ENCODE assay signal across 9 cellular contexts in the genomic region with DNA sequence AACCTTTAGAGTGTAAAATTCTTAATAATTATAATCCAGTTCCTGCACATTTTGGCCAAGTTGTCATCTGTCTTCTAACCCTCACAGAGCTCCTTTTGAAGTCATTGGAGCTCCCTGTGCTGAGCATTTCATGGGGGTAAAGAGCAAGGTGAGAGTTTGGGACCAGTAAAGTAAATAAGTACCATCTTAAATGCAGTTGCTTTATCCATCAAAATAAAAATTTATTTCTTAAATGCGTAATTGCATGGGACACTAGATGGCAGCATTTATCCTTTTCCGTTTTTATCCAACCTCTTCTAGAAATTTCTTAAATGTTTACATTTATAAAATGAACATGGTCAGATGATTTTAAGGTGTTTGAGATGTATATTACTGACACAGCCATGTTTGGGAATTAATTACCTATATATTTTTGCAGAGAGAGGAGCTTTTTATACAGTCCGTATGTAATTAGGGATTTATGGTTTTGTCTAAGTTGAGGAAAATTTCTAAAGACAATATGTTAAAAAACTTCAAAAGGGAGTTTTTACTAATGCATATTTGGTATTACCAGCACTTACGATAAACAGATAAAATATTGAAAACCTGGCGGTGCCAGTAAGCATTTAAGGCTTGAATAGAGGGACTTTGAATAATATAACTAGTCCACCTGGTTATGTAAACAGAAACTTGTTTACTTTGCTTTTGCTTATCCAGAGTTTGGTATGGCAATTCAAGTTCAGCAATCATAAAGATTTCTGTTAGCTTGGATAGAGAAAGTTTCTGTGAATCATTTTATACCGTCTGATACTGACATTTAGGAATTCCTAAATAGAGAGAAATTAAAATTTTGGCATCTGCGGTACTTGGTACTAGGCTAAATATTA. TPM values are rescaled to one million over a fixed set of nuclear protein-coding genes. Genes with fewer than 3 reads are reported as not detected.
DNase-seq lines count a peak whose midpoint lies in the region; ATAC-seq and TF ChIP-seq lines count a peak whose summit lies in the region.
"Had no signal": no experiment of that assay in that cellular context is flagged by ENCODE, and none has a peak within 500 bp of the region (broad histone marks: within the 10 kb centered on the region; RNA-seq: fewer than 3 reads in every experiment).

No MANE protein-coding gene starts in this region.

- no TSS peak for BruUV-seq in PC-9 (replicated peaks; lab: Mats Ljungman, UMichigan)

- H3K9me3 ChIP-seq in PC-9 (ENCODE audit: insufficient read depth, low read depth), result no peaks in the 10 kb centered on the region

- peaks cover 91% of the 10 kb centered on the region for H3K36me3 ChIP-seq in PC-9 (ENCODE audit: low read depth)

- no peaks in the 10 kb centered on the region for H3K27me3 ChIP-seq in PC-9 (ENCODE audit: insufficient read depth, low read depth)

- H3K4me3 Mint-ChIP-seq in type B pancreatic cell, result no peak overlapping the region

- H3K79me2 ChIP-seq in PC-9 (ENCODE audit: low read depth), result peaks cover 98% of the 10 kb centered on the region

- H3F3A ChIP-seq in PC-9 (ENCODE audit: insufficient read depth, low read depth), result peaks cover 95% of the 10 kb centered on the region

- ATAC-seq in GM19328 (IDR thresholded peaks at IDR 0.05; ENCODE audit: unreplicated experiment), result no peak
- ATAC-seq in omental fat pad (ENCODE audit: low FRiP score), result no peak

- peak overlapping the region; percentile 32; the same call in 1 of the 2 replicates for H3K27ac ChIP-seq in PC-9

- H3K4me1 Mint-ChIP-seq in type B pancreatic cell (ENCODE audit: unreplicated experiment), result peaks cover 7% of the 10 kb centered on the region

- peaks cover 88% of the 10 kb centered on the region for H4K20me1 ChIP-seq in PC-9 (ENCODE audit: insufficient read depth)

- no peak overlapping the region for H3K4me3 ChIP-seq in PC-9

- peaks cover 28% of the 10 kb centered on the region for H3K4me1 ChIP-seq in PC-9 (replicated peaks; ENCODE audit: insufficient read depth)

- peak; percentile 46 for DNase-seq in NCI-H510A treated with DMSO at 0.1 percent for 48 hours (lab: John Stamatoyannopoulos, UW)
- no peak for DNase-seq in NCI-H510A (lab: John Stamatoyannopoulos, UW)
- DNase-seq in PC-9, result no peak
- DNase-seq in fibroblast of peridontal ligament (ENCODE audit: extremely low read depth), result peak; percentile 71
- DNase-seq in type B pancreatic cell (ENCODE audit: extremely low spot score, unreplicated experiment), result no peak
- no peak for DNase-seq in omental fat pad (ENCODE audit: low spot score)
- DNase-seq in NCI-H128 (lab: John Stamatoyannopoulos, UW; ENCODE audit: unreplicated experiment), result no peak
- DNase-seq: T-helper 2 cell had no signal

- H3K27ac Mint-ChIP-seq in type B pancreatic cell, result no peak overlapping the region

- no peak overlapping the region for H3K4me2 ChIP-seq in PC-9

- H3K27me3 Mint-ChIP-seq in type B pancreatic cell, result no peaks in the 10 kb centered on the region

- H2AFZ ChIP-seq in PC-9, result no peak overlapping the region

- H3K9me2 ChIP-seq in PC-9 (ENCODE audit: insufficient read depth), result no peaks in the 10 kb centered on the region

- TF ChIP-seq CTCF in PC-9 (conservative IDR thresholded peaks at IDR 0.05) (peak; percentile 90), type B pancreatic cell (conservative IDR thresholded peaks at IDR 0.05) (peak; percentile 70), omental fat pad (IDR thresholded peaks at IDR 0.05) (peak in 1 of 3 donors; percentile 9)

- peaks cover 28% of the 10 kb centered on the region for H3K36me3 Mint-ChIP-seq in type B pancreatic cell

- intact Hi-C loops in PC-9 (cut with micrococcal nuclease; ENCODE audit: unreplicated experiment), result loop anchor here (1.0 to 5.0 kb wide), 3 partner anchors 44 to 187 kb away; no protein-coding TSS in a partner anchor

- POLR2A ChIA-PET in PC-9 (lab: Charles Lee; ENCODE audit: unreplicated experiment), result interaction anchor here (0.5 to 0.6 kb wide), 2 partner anchors 220 to 773 kb away, joined by 7 read pairs; no protein-coding TSS in a partner anchor

- H3K9me3 Mint-ChIP-seq in type B pancreatic cell, result no peaks in the 10 kb centered on the region

- CTCF ChIA-PET in PC-9 (lab: Charles Lee), result interaction anchor here (0.5 to 1.5 kb wide), 7 partner anchors 13 to 777 kb away, joined by 3 to 4 read pairs (median 3); no protein-coding TSS in a partner anchor

RNA-seq across cellular contexts. Expression of gene ACSL3, which starts 54.5 kb away (rescaled TPM):
- total RNA-seq in PC-9 (2021), result 300 and 446 TPM in 2 replicates
- 95.8 and 96.5 TPM in 2 replicates for total RNA-seq in type B pancreatic cell (ENCODE audit: low replicate concordance)
- total RNA-seq in omental fat pad, result 10 to 100 TPM; 42.4 to 72.2 (median 62.2) TPM

Comparison
In these comparisons a context has a peak if more than half of its experiments do, and no peak if none do; other contexts are left out.
1. DNase-seq: peak in NCI-H510A treated with DMSO at 0.1 percent for 48 hours (single experiment) and fibroblast of peridontal ligament (single experiment); none in NCI-H510A (single experiment), PC-9 (0 of 2), type B pancreatic cell (single experiment), omental fat pad (single experiment) and NCI-H128 (single experiment).